ENCODE assay signal across 20 cellular contexts in genomic region chr2:238113611-238114010, GRCh38. TPM values are rescaled to one million over a fixed set of nuclear protein-coding genes. Genes with fewer than 3 reads are reported as not detected.
DNase-seq lines count a peak whose midpoint lies in the region; ATAC-seq, FAIRE-seq and TF ChIP-seq lines count a peak whose summit lies in the region.
"Had no signal": no experiment of that assay in that cellular context is flagged by ENCODE, and none has a peak within 500 bp of the region (broad histone marks: within the 10 kb centered on the region; RNA-seq: fewer than 3 reads in every experiment).

No MANE protein-coding gene starts in this region.

- TF ChIP-seq CTCF in K562 (IDR thresholded peaks at IDR 0.05 in 2 of 3, conservative IDR thresholded peaks at IDR 0.05 in 1 of 3; ENCODE audit: insufficient read depth in 2 of 3, low read depth in 1 of 3, low read length in 3 of 3), result no peak
- no peak for TF ChIP-seq CTCF in left lung (IDR thresholded peaks at IDR 0.05)

- H3K27me3 ChIP-seq in BLaER1 (no peaks in the 10 kb centered on the region), K562 (ENCODE audit: control insufficient read depth in 2 of 2, insufficient read depth in 2 of 2, low read length in 2 of 2) (no peaks in the 10 kb centered on the region; a peak in 2 of 5 replicates), left lung (peaks cover 0 to 17% of the 10 kb centered on the region in 2 donors)

- H3K9me3 ChIP-seq in BLaER1 (peaks cover 25% of the 10 kb centered on the region), K562 (replicated peaks; ENCODE audit: control insufficient read depth, insufficient read depth, low read depth, low read length) (no peaks in the 10 kb centered on the region), left lung (no peaks in the 10 kb centered on the region)
- H3K9me3 ChIP-seq: Caco-2 had no signal

- peak; percentile 49 for DNase-seq in activated effector memory CD4-positive, alpha-beta T cell treated with anti-CD3 and anti-CD28 coated beads, Interleukin-2, amount 50 U/mL, for 16 hours
- no peak for DNase-seq in activated effector memory CD4-positive, alpha-beta T cell treated with Interleukin-2 at 50 U/mL for 16 hours
- DNase-seq in K562 (ENCODE audit: extremely low read depth in 1 of 4, low spot score in 3 of 4) (no peak), left lung (peak; percentile 4 to 58), urothelium cell line (ENCODE audit: low spot score) (no peak)
- DNase-seq: Caco-2; CD4-positive, CD25-positive, alpha-beta regulatory T cell; GDM1; NCI-H1105 treated with DMSO at 0.1 percent for 48 hours; NCI-H1694 treated with DMSO at 0.1 percent for 48 hours; NCI-H510A; NCI-H748 treated with DMSO at 0.1 percent for 48 hours; NK-92 treated with Interleukin-12 subunit alpha and Interleukin-12 subunit beta, amount 100 ng/mL, for 24 hours; SHP77 treated with DMSO at 0.1 percent for 48 hours had no signal

- peak overlapping the region; percentile 85 for H2AFZ ChIP-seq in K562 (ENCODE audit: low read depth, low read length)

- H3K4me1 ChIP-seq in BLaER1, result peaks cover 51% of the 10 kb centered on the region
- peaks cover 5 to 26% of the 10 kb centered on the region in 2 experiments; a peak in 4 of 5 replicates for H3K4me1 ChIP-seq in K562 (replicated peaks in 1 of 2; ENCODE audit: control insufficient read depth in 2 of 2, insufficient read depth in 2 of 2, low read length in 2 of 2)
- no peaks in the 10 kb centered on the region for H3K4me1 ChIP-seq in left lung
- H3K4me1 ChIP-seq: Caco-2 had no signal

- H3K36me3 ChIP-seq in BLaER1 (no peaks in the 10 kb centered on the region), K562 (ENCODE audit: control insufficient read depth, insufficient read depth, low read length) (no peaks in the 10 kb centered on the region), left lung (no peaks in the 10 kb centered on the region)

- H3K4me3 ChIP-seq in BLaER1 (no peak overlapping the region), K562 (no peak overlapping the region), left lung (no peak overlapping the region)

- H3K79me2 ChIP-seq in K562 (ENCODE audit: control insufficient read depth, insufficient read depth, low read length), result no peaks in the 10 kb centered on the region

- no peaks in the 10 kb centered on the region for H3K9me1 ChIP-seq in K562 (ENCODE audit: control insufficient read depth, insufficient read depth, low read length)

- in situ Hi-C loops in K562 (cut with MboI), result no loop called here

- no peak for TF ChIP-seq EP300 in K562 (IDR thresholded peaks at IDR 0.05; ENCODE audit: low read length)

- no TSS peak for BruUV-seq in K562 (replicated peaks; lab: Mats Ljungman, UMichigan)

- intact Hi-C loops in K562 (cut with micrococcal nuclease) (no loop called here), left lung (cut with DNase I) (no loop called here)

- H3K27ac ChIP-seq in BLaER1, result peak overlapping the region; percentile 56; the same call in 1 of the 2 replicates
- H3K27ac ChIP-seq in K562 (ENCODE audit: extremely low read depth, low read depth, low read length), result no peak overlapping the region
- no peak overlapping the region for H3K27ac ChIP-seq in left lung
- H3K27ac ChIP-seq: 22Rv1 had no signal

- H3K9ac ChIP-seq in BLaER1, result peak overlapping the region; percentile 54; the same call in 1 of the 2 replicates
- no peak overlapping the region for H3K9ac ChIP-seq in K562 (ENCODE audit: insufficient read depth in 1 of 2, low read depth in 2 of 2, low read length in 2 of 2)

- POLR2A ChIA-PET in K562 (lab: Yijun Ruan, JAX), result no interaction called here

- H4K20me1 ChIP-seq in BLaER1 (no peaks in the 10 kb centered on the region), K562 (replicated peaks; ENCODE audit: control insufficient read depth, insufficient read depth, low read length) (no peaks in the 10 kb centered on the region)

- TF ChIP-seq RAD21 in K562 (CRISPR knock-in tag; conservative IDR thresholded peaks at IDR 0.05 in 1 of 2, IDR thresholded peaks at IDR 0.05 in 1 of 2), result no peak

- CTCF ChIA-PET in K562 (lab: Yijun Ruan, JAX; ENCODE audit: low intra/inter-chr PET ratio), result no interaction called here

- no peak for TF ChIP-seq POLR2A in K562 (conservative IDR thresholded peaks at IDR 0.05)

- FAIRE-seq in K562 (lab: Jason Lieb, UNC) (no peak), urothelium cell line (lab: Jason Lieb, UNC) (no peak)
- FAIRE-seq: RCC 7860 had no signal

- ATAC-seq in K562 (no peak), left lung (no peak), HG02852 (IDR thresholded peaks at IDR 0.05; ENCODE audit: unreplicated experiment) (no peak), GM21367 (IDR thresholded peaks at IDR 0.05; ENCODE audit: unreplicated experiment) (no peak)
- ATAC-seq: HCT116 had no signal

- WGBS in K562 (ENCODE audit: insufficient coverage, low coverage, missing lambda C conversion rate), result 73% methylated on average over 11 of the region's 13 CpGs

- H3K4me2 ChIP-seq in BLaER1 (peak overlapping the region; percentile 83), K562 (ENCODE audit: insufficient read depth, low read length) (peak overlapping the region; percentile 32)

RNA-seq across cellular contexts. Expression of gene ESPNL, which starts 13.5 kb away (rescaled TPM):
- total RNA-seq in K562 (2011; cell fraction: chromatin; rRNA removed; ENCODE audit: low replicate concordance), result 0.30 TPM in 1 of 2 replicates, not detected in the other
- 0.26 and 0.33 TPM in 2 replicates for total RNA-seq in K562 (2011; cell fraction: nucleolus; rRNA removed)
- 0.07 TPM in 1 of 2 replicates, not detected in the other for total RNA-seq in K562 (2011; cell fraction: nucleoplasm; rRNA removed)
- 0.04 and 0.09 TPM in 2 replicates for total RNA-seq in K562 (2014; rRNA removed)
- total RNA-seq in K562 (2014; rRNA removed; fragmentation: Illumina TruSeq; extraction: Trizol), result not detected in 2 replicates
- 0.04 TPM in 2 replicates for total RNA-seq in K562 (2015; rRNA removed; fragmentation: Illumina TruSeq; extraction: Trizol)
- total RNA-seq in K562 (2021), result 0.04 and 0.09 TPM in 2 replicates
- 0.04 and 0.07 TPM in 2 replicates for polyA plus RNA-seq in K562 (2011; rRNA removed)
- 0.13 and 0.30 TPM in 2 replicates for polyA plus RNA-seq in K562 (2011; cell fraction: cytosol; rRNA removed)
- polyA plus RNA-seq in K562 (2011; cell fraction: nucleus; rRNA removed), result 0.28 and 0.55 TPM in 2 replicates
- 0.06 and 0.10 TPM in 2 replicates for polyA plus RNA-seq in K562 (2012)
- polyA plus RNA-seq in K562 (2014; fragmentation: Illumina TruSeq; extraction: Trizol), result 0.03 and 0.08 TPM in 2 replicates
- not detected for polyA plus RNA-seq in K562 (2014; fragmentation: Nextera tagmentation; extraction: Ambion mirVana)
- polyA plus RNA-seq in K562 (2014; rRNA removed), result 0.05 TPM in 1 of 2 replicates, not detected in the other
- polyA minus RNA-seq in K562 (2011; rRNA and poly(A)+ RNA removed), result not detected in 2 replicates
- polyA minus RNA-seq in K562 (2011; cell fraction: cytosol; rRNA and poly(A)+ RNA removed), result not detected in 2 replicates
- polyA minus RNA-seq in K562 (2011; cell fraction: nucleus; rRNA and poly(A)+ RNA removed), result 0.44 and 0.94 TPM in 2 replicates
- under 1 TPM; 0.55 to 0.67 TPM for total RNA-seq in left lung
- total RNA-seq: Caco-2; CD4-positive, CD25-positive, alpha-beta regulatory T cell had no signal
- polyA plus RNA-seq: CD4-positive, CD25-positive, alpha-beta regulatory T cell had no signal

RNA-seq across cellular contexts. Expression of gene KLHL30, which starts 24.9 kb away (rescaled TPM):
- 0.21 TPM in 1 of 2 replicates, not detected in the other for total RNA-seq in K562 (2011; cell fraction: chromatin; rRNA removed; ENCODE audit: low replicate concordance)
- 0.53 and 0.67 TPM in 2 replicates for total RNA-seq in K562 (2011; cell fraction: nucleolus; rRNA removed)
- 0.07 TPM in 1 of 2 replicates, not detected in the other for total RNA-seq in K562 (2011; cell fraction: nucleoplasm; rRNA removed)
- total RNA-seq in K562 (2014; rRNA removed) (not detected in 2 replicates), K562 (2014; rRNA removed; fragmentation: Illumina TruSeq; extraction: Trizol) (not detected in 2 replicates), K562 (2015; rRNA removed; fragmentation: Illumina TruSeq; extraction: Trizol) (not detected in 2 replicates), K562 (2021) (0.04 TPM in 1 of 2 replicates, not detected in the other), left lung (1 to 10 TPM in 1 of 2 donors, under 1 TPM in 1; 0.96 to 1.0 TPM)
- polyA plus RNA-seq in K562 (2011; rRNA removed) (0.03 TPM in 1 of 2 replicates, not detected in the other), K562 (2014; fragmentation: Illumina TruSeq; extraction: Trizol) (not detected in 2 replicates), K562 (2014; fragmentation: Nextera tagmentation; extraction: Ambion mirVana) (not detected), K562 (2014; rRNA removed) (not detected in 2 replicates)
- 0.09 TPM in 1 of 2 replicates, not detected in the other for polyA plus RNA-seq in K562 (2011; cell fraction: cytosol; rRNA removed)
- 0.07 and 0.09 TPM in 2 replicates for polyA plus RNA-seq in K562 (2011; cell fraction: nucleus; rRNA removed)
- polyA plus RNA-seq in K562 (2012), result 0.03 and 0.06 TPM in 2 replicates
- polyA minus RNA-seq in K562 (2011; rRNA and poly(A)+ RNA removed), result not detected in 2 replicates
- polyA minus RNA-seq in K562 (2011; cell fraction: cytosol; rRNA and poly(A)+ RNA removed), result not detected in 2 replicates
- 0.11 and 0.13 TPM in 2 replicates for polyA minus RNA-seq in K562 (2011; cell fraction: nucleus; rRNA and poly(A)+ RNA removed)
- total RNA-seq: CD4-positive, CD25-positive, alpha-beta regulatory T cell had no signal
- polyA plus RNA-seq: CD4-positive, CD25-positive, alpha-beta regulatory T cell had no signal

RNA-seq across cellular contexts. Expression of gene ERFE, which starts 45.2 kb away (rescaled TPM):
- total RNA-seq in K562 (2011; cell fraction: chromatin; rRNA removed; ENCODE audit: low replicate concordance), result 6.9 and 19.3 TPM in 2 replicates
- 14.7 and 17.0 TPM in 2 replicates for total RNA-seq in K562 (2011; cell fraction: nucleolus; rRNA removed)
- 9.9 and 10.2 TPM in 2 replicates for total RNA-seq in K562 (2011; cell fraction: nucleoplasm; rRNA removed)
- total RNA-seq in K562 (2014; rRNA removed), result 4.1 and 5.8 TPM in 2 replicates
- 2.5 and 3.7 TPM in 2 replicates for total RNA-seq in K562 (2014; rRNA removed; fragmentation: Illumina TruSeq; extraction: Trizol)
- 1.0 and 1.1 TPM in 2 replicates for total RNA-seq in K562 (2015; rRNA removed; fragmentation: Illumina TruSeq; extraction: Trizol)
- total RNA-seq in K562 (2021), result 6.5 and 6.7 TPM in 2 replicates
- 2.5 and 3.1 TPM in 2 replicates for polyA plus RNA-seq in K562 (2011; rRNA removed)
- 2.4 and 5.0 TPM in 2 replicates for polyA plus RNA-seq in K562 (2011; cell fraction: cytosol; rRNA removed)
- polyA plus RNA-seq in K562 (2011; cell fraction: nucleus; rRNA removed), result 7.7 and 15.1 TPM in 2 replicates
- polyA plus RNA-seq in K562 (2012), result 2.7 and 20.8 TPM in 2 replicates
- polyA plus RNA-seq in K562 (2014; fragmentation: Illumina TruSeq; extraction: Trizol), result 5.2 and 5.4 TPM in 2 replicates
- polyA plus RNA-seq in K562 (2014; fragmentation: Nextera tagmentation; extraction: Ambion mirVana), result 1 to 10 TPM in 1 of 2 experiments, under 1 TPM in 1; 0.55 to 1.1 TPM
- 7.1 and 8.2 TPM in 2 replicates for polyA plus RNA-seq in K562 (2014; rRNA removed)
- polyA minus RNA-seq in K562 (2011; rRNA and poly(A)+ RNA removed), result 0.18 and 0.35 TPM in 2 replicates
- 1.0 TPM in 1 of 2 replicates, not detected in the other for polyA minus RNA-seq in K562 (2011; cell fraction: cytosol; rRNA and poly(A)+ RNA removed)
- polyA minus RNA-seq in K562 (2011; cell fraction: nucleus; rRNA and poly(A)+ RNA removed), result 1.9 and 3.0 TPM in 2 replicates
- total RNA-seq in left lung, result 1 to 10 TPM in 1 of 2 donors, under 1 TPM in 1; 0.68 to 1.4 TPM
- total RNA-seq: CD4-positive, CD25-positive, alpha-beta regulatory T cell had no signal

RNA-seq across cellular contexts. Expression of gene SCLY, which starts 52.8 kb away (rescaled TPM):
- 81.0 and 87.4 TPM in 2 replicates for total RNA-seq in K562 (2011; cell fraction: chromatin; rRNA removed; ENCODE audit: low replicate concordance)
- 56.5 and 64.7 TPM in 2 replicates for total RNA-seq in K562 (2011; cell fraction: nucleolus; rRNA removed)
- total RNA-seq in K562 (2011; cell fraction: nucleoplasm; rRNA removed), result 82.6 and 125 TPM in 2 replicates
- 22.3 and 32.0 TPM in 2 replicates for total RNA-seq in K562 (2014; rRNA removed)
- 18.7 and 21.1 TPM in 2 replicates for total RNA-seq in K562 (2014; rRNA removed; fragmentation: Illumina TruSeq; extraction: Trizol)
- 18.6 TPM in 2 replicates for total RNA-seq in K562 (2015; rRNA removed; fragmentation: Illumina TruSeq; extraction: Trizol)
- total RNA-seq in K562 (2021), result 32.2 and 38.2 TPM in 2 replicates
- polyA plus RNA-seq in K562 (2011; rRNA removed), result 15.6 and 17.1 TPM in 2 replicates
- 14.7 and 24.8 TPM in 2 replicates for polyA plus RNA-seq in K562 (2011; cell fraction: cytosol; rRNA removed)
- polyA plus RNA-seq in K562 (2011; cell fraction: nucleus; rRNA removed), result 41.4 and 66.7 TPM in 2 replicates
- 22.6 and 23.3 TPM in 2 replicates for polyA plus RNA-seq in K562 (2012)
- 20.8 and 26.7 TPM in 2 replicates for polyA plus RNA-seq in K562 (2014; fragmentation: Illumina TruSeq; extraction: Trizol)
- polyA plus RNA-seq in K562 (2014; fragmentation: Nextera tagmentation; extraction: Ambion mirVana), result 1 to 10 TPM; 2.6 to 4.1 TPM
- polyA plus RNA-seq in K562 (2014; rRNA removed), result 23.9 and 27.4 TPM in 2 replicates
- polyA minus RNA-seq in K562 (2011; rRNA and poly(A)+ RNA removed), result 15.6 and 16.8 TPM in 2 replicates
- 15.5 and 16.5 TPM in 2 replicates for polyA minus RNA-seq in K562 (2011; cell fraction: cytosol; rRNA and poly(A)+ RNA removed)
- polyA minus RNA-seq in K562 (2011; cell fraction: nucleus; rRNA and poly(A)+ RNA removed), result 26.5 and 33.8 TPM in 2 replicates
- 10 to 100 TPM; 10.9 to 20.9 TPM for total RNA-seq in left lung

Comparison
In these comparisons a context has a peak if more than half of its experiments do, and no peak if none do; other contexts are left out.
1. DNase-seq: peak in activated effector memory CD4-positive, alpha-beta T cell treated with anti-CD3 and anti-CD28 coated beads, Interleukin-2, amount 50 U/mL, for 16 hours (single experiment) and left lung (2 of 2); none in activated effector memory CD4-positive, alpha-beta T cell treated with Interleukin-2 at 50 U/mL for 16 hours (single experiment), K562 (0 of 4) and urothelium cell line (single experiment).